In genomic region chr1:8603220-8603616, GRCh38 we compare ENCODE assay signal across 11 cellular contexts.
DNase-seq lines count a peak whose midpoint lies in the region; ATAC-seq, FAIRE-seq and TF ChIP-seq lines count a peak whose summit lies in the region.
"Had no signal": no experiment of that assay in that cellular context is flagged by ENCODE, and none has a peak within 500 bp of the region (broad histone marks: within the 10 kb centered on the region; RNA-seq: fewer than 3 reads in every experiment).

No MANE protein-coding gene starts in this region.

- no peaks in the 10 kb centered on the region for H3K4me1 ChIP-seq in astrocyte (ENCODE audit: insufficient read depth, low read length)

- H3K9me3 ChIP-seq in astrocyte (ENCODE audit: insufficient read depth, low read depth, low read length), result no peaks in the 10 kb centered on the region
- H3K9me3 ChIP-seq: esophagus muscularis mucosa had no signal

- no peak overlapping the region for H3K4me3 ChIP-seq in astrocyte (ENCODE audit: insufficient read depth, low read depth, low read length)
- H3K4me3 ChIP-seq: esophagus muscularis mucosa had no signal

- H3K4me1 Mint-ChIP-seq in activated T-cell treated with anti-CD3 and anti-CD28 coated beads, Interleukin-2, amount 50 U/mL, for 4 hours (ENCODE audit: low read depth), result peaks cover 44% of the 10 kb centered on the region
- H3K4me1 Mint-ChIP-seq in astrocyte (ENCODE audit: low read depth, unreplicated experiment), result peaks cover 35% of the 10 kb centered on the region

- peak overlapping the region; percentile 58 for H3K4me3 Mint-ChIP-seq in activated T-cell treated with anti-CD3 and anti-CD28 coated beads, Interleukin-2, amount 50 U/mL, for 4 hours
- H3K4me3 Mint-ChIP-seq in astrocyte (ENCODE audit: unreplicated experiment), result no peak overlapping the region

- no peak for ATAC-seq in activated T-cell treated with anti-CD3 and anti-CD28 coated beads, Interleukin-2, amount 50 U/mL, for 4 hours
- ATAC-seq in HG02885 (IDR thresholded peaks at IDR 0.05; ENCODE audit: poor library complexity, unreplicated experiment), result no peak

- no peak overlapping the region for H3K4me2 ChIP-seq in astrocyte (ENCODE audit: low read length)

- H4K20me1 ChIP-seq in astrocyte (ENCODE audit: insufficient read depth, low read length), result peaks cover 35% of the 10 kb centered on the region

- H3K27me3 ChIP-seq in astrocyte (ENCODE audit: insufficient read depth, low read length), result no peaks in the 10 kb centered on the region
- H3K27me3 ChIP-seq: esophagus muscularis mucosa had no signal

- no peaks in the 10 kb centered on the region for H3K36me3 ChIP-seq in astrocyte (ENCODE audit: insufficient read depth, low read length)
- H3K36me3 ChIP-seq: esophagus muscularis mucosa had no signal

- no peaks in the 10 kb centered on the region for H3K9me3 Mint-ChIP-seq in activated T-cell treated with anti-CD3 and anti-CD28 coated beads, Interleukin-2, amount 50 U/mL, for 4 hours
- no peaks in the 10 kb centered on the region for H3K9me3 Mint-ChIP-seq in astrocyte (ENCODE audit: unreplicated experiment)

- H3K79me2 ChIP-seq in astrocyte (ENCODE audit: insufficient read depth, low read length), result peaks cover 8% of the 10 kb centered on the region

- H3K27ac ChIP-seq in astrocyte (ENCODE audit: low read depth, low read length), result no peak overlapping the region
- H3K27ac ChIP-seq: esophagus muscularis mucosa had no signal

- H3K27me3 Mint-ChIP-seq in activated T-cell treated with anti-CD3 and anti-CD28 coated beads, Interleukin-2, amount 50 U/mL, for 4 hours (ENCODE audit: low read depth), result no peaks in the 10 kb centered on the region
- H3K27me3 Mint-ChIP-seq in astrocyte (ENCODE audit: low read depth, unreplicated experiment), result no peaks in the 10 kb centered on the region

- no peak overlapping the region for H2AFZ ChIP-seq in astrocyte (ENCODE audit: low read depth, low read length)

- peak overlapping the region; percentile 41 for H3K27ac Mint-ChIP-seq in astrocyte (ENCODE audit: unreplicated experiment)

- H3K9ac ChIP-seq in astrocyte (ENCODE audit: low read length), result no peak overlapping the region

- no peak for TF ChIP-seq CTCF in astrocyte (IDR thresholded peaks at IDR 0.05; ENCODE audit: insufficient read depth, low read depth, low read length)

- no peak for FAIRE-seq in astrocyte (lab: Jason Lieb, UNC)
- FAIRE-seq: urothelium cell line had no signal

- DNase-seq in activated T-cell treated with anti-CD3 and anti-CD28 coated beads, Interleukin-2, amount 50 U/mL, for 4 hours, result no peak
- no peak for DNase-seq in activated T-cell treated with anti-CD3 and anti-CD28 coated beads, Interleukin-2, amount 50 U/mL, for 1 hour
- DNase-seq in NCI-H2196 (lab: John Stamatoyannopoulos, UW; ENCODE audit: unreplicated experiment) (peak; percentile 56), astrocyte (ENCODE audit: low read depth) (no peak), retina (peak; percentile 40), putamen (ENCODE audit: low spot score) (no peak), activated gamma-delta T cell treated with Interleukin-2 at 50 U/mL for 16 hours (no peak)
- DNase-seq: aorta had no signal

- peaks cover 3% of the 10 kb centered on the region for H3K36me3 Mint-ChIP-seq in activated T-cell treated with anti-CD3 and anti-CD28 coated beads, Interleukin-2, amount 50 U/mL, for 4 hours (ENCODE audit: insufficient read depth)
- H3K36me3 Mint-ChIP-seq in astrocyte (ENCODE audit: low read depth, unreplicated experiment), result peaks cover 4% of the 10 kb centered on the region

Comparison
In these comparisons a context has a peak if more than half of its experiments do, and no peak if none do; other contexts are left out.
1. DNase-seq: peak in NCI-H2196 (single experiment) and retina (single experiment); none in activated T-cell treated with anti-CD3 and anti-CD28 coated beads, Interleukin-2, amount 50 U/mL, for 4 hours (single experiment), activated T-cell treated with anti-CD3 and anti-CD28 coated beads, Interleukin-2, amount 50 U/mL, for 1 hour (single experiment), astrocyte (single experiment), putamen (single experiment) and activated gamma-delta T cell treated with Interleukin-2 at 50 U/mL for 16 hours (single experiment).